Comparison of ENCODE assay signal across 1 cellular context in genomic region chr17:44159519-44160210, GRCh38.
TF ChIP-seq lines count a peak whose summit lies in the region.

No MANE protein-coding gene starts in this region.

TF ChIP-seq in K562, 482 proteins besides CTCF, POLR2A, EP300 and RAD21 (continued from another document and continues in another):
- TF ChIP-seq IRF9 (tag; IDR thresholded peaks at IDR 0.05) (no peak), HMGN3 (IDR thresholded peaks at IDR 0.05; ENCODE audit: borderline replicate concordance, extremely low read depth, insufficient read length, low read depth, low read length) (no peak), ZNF232 (CRISPR knock-in tag; IDR thresholded peaks at IDR 0.05) (no peak), C11orf30 (IDR thresholded peaks at IDR 0.05; ENCODE audit: low read depth) (peak; percentile 94), RBM25 (IDR thresholded peaks at IDR 0.05; ENCODE audit: low read depth, low read length, severe bottlenecking) (no peak), BRF2 (IDR thresholded peaks at IDR 0.05; ENCODE audit: borderline replicate concordance, insufficient read depth, insufficient read length) (no peak), NUFIP1 (IDR thresholded peaks at IDR 0.05; ENCODE audit: partially characterized antibody) (no peak), THRB (CRISPR knock-in tag; conservative IDR thresholded peaks at IDR 0.05) (no peak), MBD2 (IDR thresholded peaks at IDR 0.05; ENCODE audit: borderline replicate concordance, low read depth) (no peak), TGIF2 (CRISPR knock-in tag; IDR thresholded peaks at IDR 0.05) (no peak), HCFC1 (IDR thresholded peaks at IDR 0.05; ENCODE audit: low read depth, low read length) (no peak), MTA2 (IDR thresholded peaks at IDR 0.05; ENCODE audit: low read depth) (peak; percentile 62), TBP (optimal IDR thresholded peaks at IDR 0.05; ENCODE audit: low read depth, low read length) (peak; percentile 25), ZNF184 (CRISPR knock-in tag; IDR thresholded peaks at IDR 0.05) (no peak), CREB3 (tag; conservative IDR thresholded peaks at IDR 0.05; ENCODE audit: low read depth) (0 out of 2 replicates have a peak, but pooled peaks have one; percentile 52), ATF1 (CRISPR knock-in tag; IDR thresholded peaks at IDR 0.05) (no peak), ATF1 (tag; IDR thresholded peaks at IDR 0.05) (peak; percentile 79), SFPQ (IDR thresholded peaks at IDR 0.05; ENCODE audit: low read depth, low read length) (no peak), GABPB1 (CRISPR knock-in tag; IDR thresholded peaks at IDR 0.05) (peak; percentile 39; the same call in 1 of the 2 replicates), TEAD1 (CRISPR knock-in tag; IDR thresholded peaks at IDR 0.05) (peak in 1 of 2 experiments; percentile 39; a peak in 2 of 4 replicates), TRIM24 (IDR thresholded peaks at IDR 0.05) (peak; percentile 23 to 42; a peak in 3 of 4 replicates), ZNF318 (IDR thresholded peaks at IDR 0.05; ENCODE audit: borderline replicate concordance in 1 of 2, low read depth in 1 of 2) (peak in 1 of 2 experiments; percentile 93; a peak in 2 of 4 replicates), EWSR1 (IDR thresholded peaks at IDR 0.05; ENCODE audit: borderline replicate concordance, low read depth, partially characterized antibody) (no peak), FOXM1 (IDR thresholded peaks at IDR 0.05; ENCODE audit: low read depth) (no peak), FOXM1 (CRISPR knock-in tag; IDR thresholded peaks at IDR 0.05; ENCODE audit: low read depth) (no peak), PREB (CRISPR knock-in tag; IDR thresholded peaks at IDR 0.05) (no peak), ZNF695 (CRISPR knock-in tag; IDR thresholded peaks at IDR 0.05) (no peak), TARDBP (IDR thresholded peaks at IDR 0.05) (no peak), TEAD4 (IDR thresholded peaks at IDR 0.05; ENCODE audit: low read length) (peak; percentile 68), TEAD4 (CRISPR knock-in tag; IDR thresholded peaks at IDR 0.05; ENCODE audit: borderline replicate concordance) (no peak), ZBTB7A (IDR thresholded peaks at IDR 0.05; ENCODE audit: borderline replicate concordance, control insufficient read depth, low read depth, low read length) (no peak; the same call in 1 of the 2 replicates), ZNF395 (CRISPR knock-in tag; IDR thresholded peaks at IDR 0.05) (no peak), HDAC3 (IDR thresholded peaks at IDR 0.05; ENCODE audit: borderline replicate concordance, partially characterized antibody) (peak; percentile 55), SMARCB1 (IDR thresholded peaks at IDR 0.05; ENCODE audit: insufficient read length, low read depth) (no peak), CC2D1A (IDR thresholded peaks at IDR 0.05) (peak; percentile 24; the same call in 1 of the 2 replicates), MYBL2 (IDR thresholded peaks at IDR 0.05; ENCODE audit: low read depth) (no peak), MYBL2 (CRISPR knock-in tag; IDR thresholded peaks at IDR 0.05; ENCODE audit: borderline replicate concordance) (no peak), BRCA1 (IDR thresholded peaks at IDR 0.05) (no peak), BRCA1 (CRISPR knock-in tag; IDR thresholded peaks at IDR 0.05) (no peak), SNIP1 (IDR thresholded peaks at IDR 0.05; ENCODE audit: low read depth) (no peak), GATAD2A (IDR thresholded peaks at IDR 0.05) (0 out of 2 replicates have a peak, but pooled peaks have one; percentile 34), PYGO2 (tag; IDR thresholded peaks at IDR 0.05) (no peak), ZNF12 (CRISPR knock-in tag; IDR thresholded peaks at IDR 0.05) (no peak), FOSL1 (tag; conservative IDR thresholded peaks at IDR 0.05) (peak; percentile 98)
